In the genomic region with DNA sequence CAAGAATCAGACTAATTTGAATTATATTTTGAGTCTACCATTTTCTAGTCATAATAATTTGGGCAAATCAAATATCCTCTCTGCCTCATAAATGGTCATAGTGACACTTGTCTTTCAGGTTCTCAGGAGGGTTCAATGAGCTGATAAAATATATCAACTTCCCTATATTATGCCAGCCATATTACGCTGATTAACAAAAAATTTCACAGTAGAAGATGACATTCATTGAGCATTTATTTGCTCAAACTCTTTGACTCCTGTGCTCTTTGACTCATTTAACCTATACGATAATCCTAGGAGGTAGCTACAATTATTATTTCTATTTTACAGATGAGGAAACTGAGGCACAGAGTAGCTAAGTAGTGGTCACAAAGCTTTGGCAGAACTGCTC, we compare ENCODE assay signal across 25 cellular contexts.
DNase-seq lines count a peak whose midpoint lies in the region; ATAC-seq, FAIRE-seq and TF ChIP-seq lines count a peak whose summit lies in the region.
"Had no signal": no experiment of that assay in that cellular context is flagged by ENCODE, and none has a peak within 500 bp of the region (broad histone marks: within the 10 kb centered on the region; RNA-seq: fewer than 3 reads in every experiment).

No MANE protein-coding gene starts in this region.

- H3K4me3 ChIP-seq in PC-3 (ENCODE audit: low read length) (no peak overlapping the region), K562 (no peak overlapping the region), aorta (ENCODE audit: low read length in 2 of 2) (no peak overlapping the region)
- H3K4me3 ChIP-seq: esophagus muscularis mucosa, SK-N-MC, transverse colon had no signal

- H3K27me3 ChIP-seq in PC-3 (ENCODE audit: low read length): no peaks in the 10 kb centered on the region
- H3K27me3 ChIP-seq in K562 (ENCODE audit: control insufficient read depth in 2 of 2, insufficient read depth in 2 of 2, low read length in 2 of 2): no peaks in the 10 kb centered on the region
- no peaks in the 10 kb centered on the region for H3K27me3 ChIP-seq in aorta (ENCODE audit: control insufficient read depth in 1 of 2, insufficient read depth in 2 of 2, low read length in 1 of 2)
- H3K27me3 ChIP-seq: esophagus muscularis mucosa, transverse colon had no signal

- H3K36me3 Mint-ChIP-seq in mesothelial cell of epicardium: no peaks in the 10 kb centered on the region
- H3K36me3 Mint-ChIP-seq: IgD-negative memory B cell had no signal

- H3K36me3 ChIP-seq in PC-3 (ENCODE audit: low read depth, low read length) (no peaks in the 10 kb centered on the region), K562 (ENCODE audit: control insufficient read depth, insufficient read depth, low read length) (no peaks in the 10 kb centered on the region), aorta (ENCODE audit: control insufficient read depth in 1 of 2, insufficient read depth in 2 of 2, low read length in 1 of 2) (no peaks in the 10 kb centered on the region)
- H3K36me3 ChIP-seq: esophagus muscularis mucosa, transverse colon had no signal

- no peak for TF ChIP-seq EP300 in K562 (IDR thresholded peaks at IDR 0.05; ENCODE audit: low read length)

- H3K79me2 ChIP-seq in PC-3 (ENCODE audit: low read length) (no peaks in the 10 kb centered on the region), K562 (ENCODE audit: control insufficient read depth, insufficient read depth, low read length) (no peaks in the 10 kb centered on the region)
- H3K79me2 ChIP-seq: parathyroid adenoma had no signal

- H3K27ac Mint-ChIP-seq in mesothelial cell of epicardium: peak overlapping the region; percentile 77
- H3K27ac Mint-ChIP-seq: endodermal cell; IgD-negative memory B cell; T-helper 1 cell treated with Interleukin-12 subunit alpha and Interleukin-12 subunit beta and Interleukin-4 antibody, amounts not matched to agents 30 μg/mL and 1 μg/mL, for 36 hours had no signal

- H3K4me1 ChIP-seq in PC-3 (ENCODE audit: insufficient read depth, low read length): peaks cover 31% of the 10 kb centered on the region
- peaks cover 12 to 60% of the 10 kb centered on the region in 2 experiments for H3K4me1 ChIP-seq in K562 (replicated peaks in 1 of 2; ENCODE audit: control insufficient read depth in 2 of 2, insufficient read depth in 2 of 2, low read length in 2 of 2)
- H3K4me1 ChIP-seq in aorta (ENCODE audit: control insufficient read depth in 1 of 2, insufficient read depth in 2 of 2, low read length in 2 of 2): peaks cover 4% of the 10 kb centered on the region in 2 donors
- H3K4me1 ChIP-seq: Caco-2, parathyroid adenoma, transverse colon had no signal

- FAIRE-seq in K562 (lab: Jason Lieb, UNC): no peak
- FAIRE-seq: frontal cortex, GM12892 had no signal

- intact Hi-C loops in PC-3 (cut with micrococcal nuclease): loop anchor here (2.0 kb wide), 3 partner anchors 43 to 147 kb away; no protein-coding TSS in a partner anchor
- intact Hi-C loops in K562 (cut with micrococcal nuclease): loop anchor here (1.0 to 5.0 kb wide), 3 partner anchors 20 to 112 kb away; a partner anchor contains a TSS
- intact Hi-C loops in aorta (cut with DNase I): loop anchor here in 1 of 2 donors (5.0 kb wide), 1 partner anchor 43 kb away; no protein-coding TSS in a partner anchor

- no peaks in the 10 kb centered on the region for H4K20me1 ChIP-seq in PC-3 (ENCODE audit: low read length)
- H4K20me1 ChIP-seq in K562 (replicated peaks; ENCODE audit: control insufficient read depth, insufficient read depth, low read length): no peaks in the 10 kb centered on the region

- DNase-seq in PC-3 (no peak), K562 (ENCODE audit: extremely low read depth in 1 of 4, low spot score in 3 of 4) (no peak), mesothelial cell of epicardium (ENCODE audit: low spot score in 2 of 2, unreplicated experiment in 2 of 2) (no peak), aorta (no peak), GOT3 (lab: John Stamatoyannopoulos, UW) (no peak), pons (ENCODE audit: low spot score) (no peak), COLO829 (ENCODE audit: low spot score) (no peak)
- DNase-seq: activated gamma-delta T cell; activated T-cell treated with anti-CD3 and anti-CD28 coated beads, Interleukin-2, amount 50 U/mL, for 24 hours; Caco-2; endodermal cell; NCI-H1694; NCI-H446 treated with DMSO at 0.1 percent for 48 hours; NCI-H774; stimulated activated CD4-positive, alpha-beta T cell treated with anti-CD3 and anti-CD28 coated beads, Interleukin-4, amount 100 ng/mL, for 1 hour; transverse colon had no signal

- H3K27me3 Mint-ChIP-seq in mesothelial cell of epicardium (ENCODE audit: low read depth): no peaks in the 10 kb centered on the region
- H3K27me3 Mint-ChIP-seq: IgD-negative memory B cell had no signal

- H3K9me3 ChIP-seq in PC-3 (ENCODE audit: low read length) (no peaks in the 10 kb centered on the region), K562 (replicated peaks; ENCODE audit: control insufficient read depth, insufficient read depth, low read depth, low read length) (no peaks in the 10 kb centered on the region), aorta (ENCODE audit: control insufficient read depth, low read length) (no peaks in the 10 kb centered on the region)
- H3K9me3 ChIP-seq: Caco-2, esophagus muscularis mucosa, transverse colon had no signal

- no peak overlapping the region for H3K4me3 Mint-ChIP-seq in mesothelial cell of epicardium
- H3K4me3 Mint-ChIP-seq: activated T-cell treated with anti-CD3 and anti-CD28 coated beads, Interleukin-2, amount 50 U/mL, for 24 hours; central memory CD8-positive, alpha-beta T cell; endodermal cell; IgD-negative memory B cell; T-helper 1 cell treated with Interleukin-12 subunit alpha and Interleukin-12 subunit beta and Interleukin-4 antibody, amounts not matched to agents 30 μg/mL and 1 μg/mL, for 36 hours had no signal

- no peak for TF ChIP-seq POLR2A in K562 (conservative IDR thresholded peaks at IDR 0.05)

- CTCF ChIA-PET in PC-3 (lab: Charles Lee) (interaction anchor here (1.0 kb wide), 1 partner anchor 160 kb away, joined by 4 read pairs; no protein-coding TSS in a partner anchor), K562 (lab: Yijun Ruan, JAX; ENCODE audit: low intra/inter-chr PET ratio) (no interaction called here)

- no peak for TF ChIP-seq CTCF in PC-3 (conservative IDR thresholded peaks at IDR 0.05; ENCODE audit: low read depth, low read length)
- no peak for TF ChIP-seq CTCF in K562 (IDR thresholded peaks at IDR 0.05 in 2 of 3, conservative IDR thresholded peaks at IDR 0.05 in 1 of 3; ENCODE audit: insufficient read depth in 2 of 3, low read depth in 1 of 3, low read length in 3 of 3)
- no peak for TF ChIP-seq CTCF in mesothelial cell of epicardium (IDR thresholded peaks at IDR 0.05; ENCODE audit: unreplicated experiment)

- H3K9me2 ChIP-seq in PC-3 (replicated peaks; ENCODE audit: low read length): no peaks in the 10 kb centered on the region

- POLR2A ChIA-PET in PC-3 (lab: Charles Lee; ENCODE audit: unreplicated experiment): interaction anchor here (0.9 kb wide), 1 partner anchor 60 kb away, joined by 3 read pairs; a partner anchor contains a TSS
- POLR2A ChIA-PET in K562 (lab: Yijun Ruan, JAX): interaction anchor here (1.0 to 1.8 kb wide), 4 partner anchors 9 to 443 kb away, joined by 3 to 8 read pairs (median 5); a partner anchor contains a TSS

- ATAC-seq in PC-3 (no peak), K562 (no peak), aorta (ENCODE audit: low FRiP score) (no peak)

- no peak for TF ChIP-seq RAD21 in K562 (CRISPR knock-in tag; conservative IDR thresholded peaks at IDR 0.05 in 1 of 2, IDR thresholded peaks at IDR 0.05 in 1 of 2)

- no peaks in the 10 kb centered on the region for H3K9me1 ChIP-seq in K562 (ENCODE audit: control insufficient read depth, insufficient read depth, low read length)

- BruUV-seq in PC-3 (replicated peaks; lab: Mats Ljungman, UMichigan) (no TSS peak), K562 (replicated peaks; lab: Mats Ljungman, UMichigan) (no TSS peak)

- 25% methylated on average over 2 of the region's 2 CpGs for WGBS in K562 (ENCODE audit: insufficient coverage, low coverage, missing lambda C conversion rate)
- WGBS in aorta, 2 donors: 68 to 74% methylated on average over 2 of the region's 2 CpGs

- peaks cover 7% of the 10 kb centered on the region for H3F3A ChIP-seq in PC-3 (ENCODE audit: low read length, unreplicated experiment)

- H3K27ac ChIP-seq in PC-3 (ENCODE audit: low read length) (peak overlapping the region; percentile 92), K562 (ENCODE audit: extremely low read depth, low read depth, low read length) (peak overlapping the region; percentile 90), aorta (ENCODE audit: low read depth in 1 of 2, low read length in 2 of 2) (peak overlapping the region; percentile 63 to 86)
- H3K27ac ChIP-seq: C4-2B, parathyroid adenoma, transverse colon had no signal

- in situ Hi-C loops in K562 (cut with MboI): no loop called here

- H2AFZ ChIP-seq in PC-3 (ENCODE audit: low read length) (peak overlapping the region; percentile 49; the same call in 1 of the 2 replicates), K562 (ENCODE audit: low read depth, low read length) (peak overlapping the region; percentile 85)
- H2AFZ ChIP-seq: parathyroid adenoma had no signal

- H3K4me2 ChIP-seq in PC-3 (ENCODE audit: low read length): peak overlapping the region; percentile 63
- peak overlapping the region; percentile 64 for H3K4me2 ChIP-seq in K562 (ENCODE audit: insufficient read depth, low read length)

- H3K9me3 Mint-ChIP-seq in mesothelial cell of epicardium: no peaks in the 10 kb centered on the region
- H3K9me3 Mint-ChIP-seq: activated T-cell treated with anti-CD3 and anti-CD28 coated beads, Interleukin-2, amount 50 U/mL, for 24 hours; central memory CD8-positive, alpha-beta T cell; endodermal cell; IgD-negative memory B cell; T-helper 1 cell treated with Interleukin-12 subunit alpha and Interleukin-12 subunit beta and Interleukin-4 antibody, amounts not matched to agents 30 μg/mL and 1 μg/mL, for 36 hours had no signal

- peaks cover 40% of the 10 kb centered on the region for H3K4me1 Mint-ChIP-seq in mesothelial cell of epicardium
- H3K4me1 Mint-ChIP-seq: central memory CD8-positive, alpha-beta T cell; endodermal cell had no signal

- H3K9ac ChIP-seq in PC-3 (ENCODE audit: low read length) (peak overlapping the region; percentile 39), K562 (ENCODE audit: insufficient read depth in 1 of 2, low read depth in 2 of 2, low read length in 2 of 2) (peak overlapping the region in 1 of 2 experiments; percentile 59; a peak in 2 of 4 replicates)
- H3K9ac ChIP-seq: parathyroid adenoma had no signal

TF ChIP-seq in K562, 482 proteins besides CTCF, POLR2A, EP300 and RAD21:
- no peak for TF ChIP-seq ESRRA (IDR thresholded peaks at IDR 0.05; ENCODE audit: borderline replicate concordance, low read depth)
- TF ChIP-seq TEAD1 (CRISPR knock-in tag; IDR thresholded peaks at IDR 0.05): no peak
- 0 out of 2 replicates have a peak, but pooled peaks have one; percentile 13 for TF ChIP-seq SMARCA5 (IDR thresholded peaks at IDR 0.05)
- 0 out of 2 replicates have a peak, but pooled peaks have one; percentile 46 for TF ChIP-seq ADNP (tag; IDR thresholded peaks at IDR 0.05)
- TF ChIP-seq C11orf30 (IDR thresholded peaks at IDR 0.05; ENCODE audit: low read depth): peak; percentile 65; the same call in 1 of the 2 replicates
- TF ChIP-seq TBP (optimal IDR thresholded peaks at IDR 0.05; ENCODE audit: low read depth, low read length): no peak
- peak; percentile 73 for TF ChIP-seq ZNF316 (IDR thresholded peaks at IDR 0.05)
- peak; percentile 5 for TF ChIP-seq RBM25 (IDR thresholded peaks at IDR 0.05; ENCODE audit: low read depth, low read length, severe bottlenecking)
